ENCODE assay signal across 1 cellular context in the genomic region with DNA sequence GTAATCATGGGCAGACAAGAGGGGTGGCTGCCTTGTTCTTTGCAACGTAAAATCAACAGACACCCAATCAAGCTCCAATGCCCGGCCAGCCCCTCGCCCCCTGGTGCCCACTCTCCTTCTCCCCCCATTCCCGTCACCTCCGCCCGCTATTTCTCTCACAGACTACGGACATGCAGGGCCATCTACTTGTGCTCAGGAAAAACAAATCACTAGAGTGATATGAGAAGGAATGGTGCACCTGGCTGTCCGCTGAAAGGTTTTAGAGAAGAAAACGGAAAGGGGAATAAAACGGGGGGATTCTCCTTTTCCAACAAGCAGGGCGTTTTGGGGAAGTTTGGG.
TF ChIP-seq lines count a peak whose summit lies in the region.

No MANE protein-coding gene starts in this region.

TF ChIP-seq in SK-N-SH, 30 proteins besides CTCF, POLR2A, EP300 and RAD21 (continued from another document):
- TF ChIP-seq, protein P1, sequence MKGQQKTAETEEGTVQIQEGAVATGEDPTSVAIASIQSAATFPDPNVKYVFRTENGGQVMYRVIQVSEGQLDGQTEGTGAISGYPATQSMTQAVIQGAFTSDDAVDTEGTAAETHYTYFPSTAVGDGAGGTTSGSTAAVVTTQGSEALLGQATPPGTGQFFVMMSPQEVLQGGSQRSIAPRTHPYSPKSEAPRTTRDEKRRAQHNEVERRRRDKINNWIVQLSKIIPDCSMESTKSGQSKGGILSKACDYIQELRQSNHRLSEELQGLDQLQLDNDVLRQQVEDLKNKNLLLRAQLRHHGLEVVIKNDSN (IDR thresholded peaks at IDR 0.05; ENCODE audit: borderline replicate concordance, low read depth): no peak
- TF ChIP-seq NRF1 (IDR thresholded peaks at IDR 0.05; ENCODE audit: low read depth, low read length) (no peak), TEAD4 (IDR thresholded peaks at IDR 0.05; ENCODE audit: borderline replicate concordance, insufficient read depth) (no peak), FOXJ3 (CRISPR knock-in tag; IDR thresholded peaks at IDR 0.05) (no peak), RXRA (IDR thresholded peaks at IDR 0.05; ENCODE audit: borderline replicate concordance, low read depth) (no peak), TAF1 (IDR thresholded peaks at IDR 0.05; ENCODE audit: borderline replicate concordance, low read depth, low read length) (no peak), RCOR1 (IDR thresholded peaks at IDR 0.05; ENCODE audit: low read length) (no peak)
- TF ChIP-seq, protein P2, sequence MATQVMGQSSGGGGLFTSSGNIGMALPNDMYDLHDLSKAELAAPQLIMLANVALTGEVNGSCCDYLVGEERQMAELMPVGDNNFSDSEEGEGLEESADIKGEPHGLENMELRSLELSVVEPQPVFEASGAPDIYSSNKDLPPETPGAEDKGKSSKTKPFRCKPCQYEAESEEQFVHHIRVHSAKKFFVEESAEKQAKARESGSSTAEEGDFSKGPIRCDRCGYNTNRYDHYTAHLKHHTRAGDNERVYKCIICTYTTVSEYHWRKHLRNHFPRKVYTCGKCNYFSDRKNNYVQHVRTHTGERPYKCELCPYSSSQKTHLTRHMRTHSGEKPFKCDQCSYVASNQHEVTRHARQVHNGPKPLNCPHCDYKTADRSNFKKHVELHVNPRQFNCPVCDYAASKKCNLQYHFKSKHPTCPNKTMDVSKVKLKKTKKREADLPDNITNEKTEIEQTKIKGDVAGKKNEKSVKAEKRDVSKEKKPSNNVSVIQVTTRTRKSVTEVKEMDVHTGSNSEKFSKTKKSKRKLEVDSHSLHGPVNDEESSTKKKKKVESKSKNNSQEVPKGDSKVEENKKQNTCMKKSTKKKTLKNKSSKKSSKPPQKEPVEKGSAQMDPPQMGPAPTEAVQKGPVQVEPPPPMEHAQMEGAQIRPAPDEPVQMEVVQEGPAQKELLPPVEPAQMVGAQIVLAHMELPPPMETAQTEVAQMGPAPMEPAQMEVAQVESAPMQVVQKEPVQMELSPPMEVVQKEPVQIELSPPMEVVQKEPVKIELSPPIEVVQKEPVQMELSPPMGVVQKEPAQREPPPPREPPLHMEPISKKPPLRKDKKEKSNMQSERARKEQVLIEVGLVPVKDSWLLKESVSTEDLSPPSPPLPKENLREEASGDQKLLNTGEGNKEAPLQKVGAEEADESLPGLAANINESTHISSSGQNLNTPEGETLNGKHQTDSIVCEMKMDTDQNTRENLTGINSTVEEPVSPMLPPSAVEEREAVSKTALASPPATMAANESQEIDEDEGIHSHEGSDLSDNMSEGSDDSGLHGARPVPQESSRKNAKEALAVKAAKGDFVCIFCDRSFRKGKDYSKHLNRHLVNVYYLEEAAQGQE (IDR thresholded peaks at IDR 0.05; ENCODE audit: low read depth, low read length): no peak
- TF ChIP-seq, protein P3, sequence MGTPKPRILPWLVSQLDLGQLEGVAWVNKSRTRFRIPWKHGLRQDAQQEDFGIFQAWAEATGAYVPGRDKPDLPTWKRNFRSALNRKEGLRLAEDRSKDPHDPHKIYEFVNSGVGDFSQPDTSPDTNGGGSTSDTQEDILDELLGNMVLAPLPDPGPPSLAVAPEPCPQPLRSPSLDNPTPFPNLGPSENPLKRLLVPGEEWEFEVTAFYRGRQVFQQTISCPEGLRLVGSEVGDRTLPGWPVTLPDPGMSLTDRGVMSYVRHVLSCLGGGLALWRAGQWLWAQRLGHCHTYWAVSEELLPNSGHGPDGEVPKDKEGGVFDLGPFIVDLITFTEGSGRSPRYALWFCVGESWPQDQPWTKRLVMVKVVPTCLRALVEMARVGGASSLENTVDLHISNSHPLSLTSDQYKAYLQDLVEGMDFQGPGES (IDR thresholded peaks at IDR 0.05; ENCODE audit: low read depth, low read length): no peak
